In genomic region chr1:74504125-74505065, GRCh38 we compare ENCODE assay signal across 8 cellular contexts. TPM values are rescaled to one million over a fixed set of nuclear protein-coding genes. Genes with fewer than 3 reads are reported as not detected.
DNase-seq lines count a peak whose midpoint lies in the region; ATAC-seq and TF ChIP-seq lines count a peak whose summit lies in the region.

No MANE protein-coding gene starts in this region.

- no peaks in the 10 kb centered on the region for H4K20me1 ChIP-seq in osteoblast (ENCODE audit: insufficient read depth, low read length)

- TF ChIP-seq CTCF in osteoblast (IDR thresholded peaks at IDR 0.05; ENCODE audit: extremely low read depth, low read depth, low read length): peak; percentile 80

- no peaks in the 10 kb centered on the region for H3K27me3 ChIP-seq in osteoblast (ENCODE audit: insufficient read depth, low read length)

- no peaks in the 10 kb centered on the region for H3K9me3 ChIP-seq in osteoblast (ENCODE audit: low read depth, low read length)

- no peaks in the 10 kb centered on the region for H3K36me3 ChIP-seq in osteoblast (ENCODE audit: insufficient read depth, low read length)

- peak; percentile 88 for ATAC-seq in GM19438 (IDR thresholded peaks at IDR 0.05; ENCODE audit: low read depth, unreplicated experiment)
- ATAC-seq in HG03432 (IDR thresholded peaks at IDR 0.05; ENCODE audit: unreplicated experiment): peak; percentile 80

- H3K79me2 ChIP-seq in osteoblast (ENCODE audit: insufficient read depth, low read length): no peaks in the 10 kb centered on the region

- H3K27ac ChIP-seq in osteoblast (ENCODE audit: low read depth, low read length): no peak overlapping the region

- H3K4me2 ChIP-seq in osteoblast (ENCODE audit: insufficient read depth, low read length): no peak overlapping the region

- peak; percentile 24 for DNase-seq in DMS114 treated with DMSO at 0.1 percent for 48 hours (lab: John Stamatoyannopoulos, UW; ENCODE audit: unreplicated experiment)
- DNase-seq in NCI-H460 (ENCODE audit: extremely low read depth, low read depth): peak; percentile 61
- DNase-seq in activated CD8-positive, alpha-beta memory T cell treated with anti-CD3 and anti-CD28 coated beads, Interleukin-2, amount 50 U/mL, for 4 hours: peak; percentile 22
- DNase-seq in fibroblast of the conjunctiva (ENCODE audit: low read depth): peak; percentile 3
- DNase-seq in osteoblast (ENCODE audit: insufficient read length, low spot score, missing footprints): peak; percentile 8
- DNase-seq in GDM1 (lab: John Stamatoyannopoulos, UW): no peak

- no peaks in the 10 kb centered on the region for H3K4me1 ChIP-seq in osteoblast (ENCODE audit: insufficient read depth, low read length)

- H2AFZ ChIP-seq in osteoblast (ENCODE audit: low read length): no peak overlapping the region

- no peak overlapping the region for H3K4me3 ChIP-seq in osteoblast (ENCODE audit: insufficient read depth, low read length)

RNA-seq across cellular contexts. Expression of gene LRRC53, which starts 8.0 kb away (rescaled TPM):
- not detected in 2 replicates for total RNA-seq in NCI-H460 (2014; rRNA removed; shearing (Covaris generic))
- polyA plus RNA-seq in NCI-H460 (2014; cell fraction: nucleus; rRNA removed): not detected in 2 replicates
- total RNA-seq in osteoblast: not detected in 2 replicates
